1 cellular context compared by ENCODE assay signal in the genomic region with DNA sequence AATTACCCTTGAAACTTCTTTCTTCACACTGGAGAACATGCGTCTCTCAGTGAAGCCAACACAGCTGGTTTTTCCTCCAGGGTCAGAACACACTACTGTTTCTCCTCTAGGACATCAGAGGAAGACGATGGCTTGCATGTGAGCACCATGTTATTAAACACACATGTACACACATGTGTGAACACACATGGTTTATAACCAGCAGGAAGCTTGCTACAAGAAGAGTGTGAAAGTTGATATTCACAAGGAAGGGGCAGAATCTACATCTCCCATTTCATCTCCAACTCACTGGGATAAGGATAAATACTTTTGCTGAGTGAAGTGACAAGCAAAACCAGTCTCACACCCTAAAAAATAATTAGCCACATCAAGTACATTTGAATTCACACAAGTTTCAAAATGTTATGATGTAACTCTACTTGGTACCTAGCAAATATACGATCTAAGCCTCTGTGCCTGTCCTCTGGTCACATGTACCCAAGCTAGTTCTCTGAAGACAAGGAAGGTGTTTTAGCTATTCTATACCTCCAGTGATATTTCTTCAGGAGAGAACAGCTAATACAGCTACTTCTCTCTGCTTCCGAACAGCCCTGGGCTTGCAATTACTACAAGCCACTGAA.
TF ChIP-seq lines count a peak whose summit lies in the region.

No MANE protein-coding gene starts in this region.

TF ChIP-seq in GM23338, 12 proteins besides CTCF, POLR2A, EP300 and RAD21 (continued from another document):
- TF ChIP-seq, protein P1, sequence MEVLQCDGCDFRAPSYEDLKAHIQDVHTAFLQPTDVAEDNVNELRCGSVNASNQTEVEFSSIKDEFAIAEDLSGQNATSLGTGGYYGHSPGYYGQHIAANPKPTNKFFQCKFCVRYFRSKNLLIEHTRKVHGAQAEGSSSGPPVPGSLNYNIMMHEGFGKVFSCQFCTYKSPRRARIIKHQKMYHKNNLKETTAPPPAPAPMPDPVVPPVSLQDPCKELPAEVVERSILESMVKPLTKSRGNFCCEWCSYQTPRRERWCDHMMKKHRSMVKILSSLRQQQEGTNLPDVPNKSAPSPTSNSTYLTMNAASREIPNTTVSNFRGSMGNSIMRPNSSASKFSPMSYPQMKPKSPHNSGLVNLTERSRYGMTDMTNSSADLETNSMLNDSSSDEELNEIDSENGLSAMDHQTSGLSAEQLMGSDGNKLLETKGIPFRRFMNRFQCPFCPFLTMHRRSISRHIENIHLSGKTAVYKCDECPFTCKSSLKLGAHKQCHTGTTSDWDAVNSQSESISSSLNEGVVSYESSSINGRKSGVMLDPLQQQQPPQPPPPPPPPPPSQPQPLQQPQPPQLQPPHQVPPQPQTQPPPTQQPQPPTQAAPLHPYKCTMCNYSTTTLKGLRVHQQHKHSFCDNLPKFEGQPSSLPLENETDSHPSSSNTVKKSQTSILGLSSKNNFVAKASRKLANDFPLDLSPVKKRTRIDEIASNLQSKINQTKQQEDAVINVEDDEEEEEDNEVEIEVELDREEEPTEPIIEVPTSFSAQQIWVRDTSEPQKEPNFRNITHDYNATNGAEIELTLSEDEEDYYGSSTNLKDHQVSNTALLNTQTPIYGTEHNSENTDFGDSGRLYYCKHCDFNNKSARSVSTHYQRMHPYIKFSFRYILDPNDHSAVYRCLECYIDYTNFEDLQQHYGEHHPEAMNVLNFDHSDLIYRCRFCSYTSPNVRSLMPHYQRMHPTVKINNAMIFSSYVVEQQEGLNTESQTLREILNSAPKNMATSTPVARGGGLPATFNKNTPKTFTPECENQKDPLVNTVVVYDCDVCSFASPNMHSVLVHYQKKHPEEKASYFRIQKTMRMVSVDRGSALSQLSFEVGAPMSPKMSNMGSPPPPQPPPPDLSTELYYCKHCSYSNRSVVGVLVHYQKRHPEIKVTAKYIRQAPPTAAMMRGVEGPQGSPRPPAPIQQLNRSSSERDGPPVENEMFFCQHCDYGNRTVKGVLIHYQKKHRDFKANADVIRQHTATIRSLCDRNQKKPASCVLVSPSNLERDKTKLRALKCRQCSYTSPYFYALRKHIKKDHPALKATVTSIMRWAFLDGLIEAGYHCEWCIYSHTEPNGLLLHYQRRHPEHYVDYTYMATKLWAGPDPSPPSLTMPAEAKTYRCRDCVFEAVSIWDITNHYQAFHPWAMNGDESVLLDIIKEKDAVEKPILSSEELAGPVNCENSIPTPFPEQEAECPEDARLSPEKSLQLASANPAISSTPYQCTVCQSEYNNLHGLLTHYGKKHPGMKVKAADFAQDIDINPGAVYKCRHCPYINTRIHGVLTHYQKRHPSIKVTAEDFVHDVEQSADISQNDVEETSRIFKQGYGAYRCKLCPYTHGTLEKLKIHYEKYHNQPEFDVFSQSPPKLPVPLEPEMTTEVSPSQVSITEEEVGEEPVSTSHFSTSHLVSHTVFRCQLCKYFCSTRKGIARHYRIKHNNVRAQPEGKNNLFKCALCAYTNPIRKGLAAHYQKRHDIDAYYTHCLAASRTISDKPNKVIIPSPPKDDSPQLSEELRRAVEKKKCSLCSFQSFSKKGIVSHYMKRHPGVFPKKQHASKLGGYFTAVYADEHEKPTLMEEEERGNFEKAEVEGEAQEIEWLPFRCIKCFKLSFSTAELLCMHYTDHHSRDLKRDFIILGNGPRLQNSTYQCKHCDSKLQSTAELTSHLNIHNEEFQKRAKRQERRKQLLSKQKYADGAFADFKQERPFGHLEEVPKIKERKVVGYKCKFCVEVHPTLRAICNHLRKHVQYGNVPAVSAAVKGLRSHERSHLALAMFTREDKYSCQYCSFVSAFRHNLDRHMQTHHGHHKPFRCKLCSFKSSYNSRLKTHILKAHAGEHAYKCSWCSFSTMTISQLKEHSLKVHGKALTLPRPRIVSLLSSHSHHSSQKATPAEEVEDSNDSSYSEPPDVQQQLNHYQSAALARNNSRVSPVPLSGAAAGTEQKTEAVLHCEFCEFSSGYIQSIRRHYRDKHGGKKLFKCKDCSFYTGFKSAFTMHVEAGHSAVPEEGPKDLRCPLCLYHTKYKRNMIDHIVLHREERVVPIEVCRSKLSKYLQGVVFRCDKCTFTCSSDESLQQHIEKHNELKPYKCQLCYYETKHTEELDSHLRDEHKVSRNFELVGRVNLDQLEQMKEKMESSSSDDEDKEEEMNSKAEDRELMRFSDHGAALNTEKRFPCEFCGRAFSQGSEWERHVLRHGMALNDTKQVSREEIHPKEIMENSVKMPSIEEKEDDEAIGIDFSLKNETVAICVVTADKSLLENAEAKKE (CRISPR knock-in tag; IDR thresholded peaks at IDR 0.05), result no peak
- no peak for TF ChIP-seq NANOG (IDR thresholded peaks at IDR 0.05; ENCODE audit: borderline replicate concordance)
- no peak for TF ChIP-seq STAT1 (IDR thresholded peaks at IDR 0.05; ENCODE audit: unreplicated experiment)
- no peak for TF ChIP-seq ZNF331 (CRISPR knock-in tag; IDR thresholded peaks at IDR 0.05; ENCODE audit: low read depth)
- TF ChIP-seq JUNB (IDR thresholded peaks at IDR 0.05; ENCODE audit: unreplicated experiment), result no peak
- no peak for TF ChIP-seq POLR2AphosphoS5 (IDR thresholded peaks at IDR 0.05; ENCODE audit: low read depth)
- TF ChIP-seq EZH2phosphoT487 (IDR thresholded peaks at IDR 0.05; ENCODE audit: unreplicated experiment), result no peak
- TF ChIP-seq ZNF114 (CRISPR knock-in tag; IDR thresholded peaks at IDR 0.05), result no peak
